ENCODE assay signal across 8 cellular contexts in genomic region chr12:67068204-67068731, GRCh38.
A peak's percentile ranks its signal among the peaks of the same experiment; 100 is the strongest.
DNase-seq lines count a peak whose midpoint lies in the region; ATAC-seq and TF ChIP-seq lines count a peak whose summit lies in the region.

No MANE protein-coding gene starts in this region.

- H2AFZ ChIP-seq in hepatocyte = peak overlapping the region; percentile 97
- H2AFZ ChIP-seq in smooth muscle cell (ENCODE audit: low read depth) = peak overlapping the region; percentile 91

- no peak for TF ChIP-seq CTCF in AG09309 (IDR thresholded peaks at IDR 0.05; ENCODE audit: control insufficient read depth, insufficient read depth, low read depth, low read length, missing control alignments)
- peak; percentile 24 for TF ChIP-seq CTCF in hepatocyte (IDR thresholded peaks at IDR 0.05; ENCODE audit: poor library complexity)
- TF ChIP-seq CTCF in smooth muscle cell (IDR thresholded peaks at IDR 0.05; ENCODE audit: borderline replicate concordance, insufficient read depth, poor library complexity, severe bottlenecking) = no peak

- H3K4me3 Mint-ChIP-seq in activated T-cell treated with anti-CD3 and anti-CD28 coated beads, Interleukin-2, amount 50 U/mL, for 24 hours = peak overlapping the region; percentile 77

- no peaks in the 10 kb centered on the region for H3K9me2 ChIP-seq in hepatocyte (replicated peaks; ENCODE audit: insufficient read depth)

- ATAC-seq in GM21423 (IDR thresholded peaks at IDR 0.05; ENCODE audit: unreplicated experiment) = no peak

- H3K36me3 Mint-ChIP-seq in activated T-cell treated with anti-CD3 and anti-CD28 coated beads, Interleukin-2, amount 50 U/mL, for 24 hours (ENCODE audit: low read depth) = no peaks in the 10 kb centered on the region

- peaks cover 6% of the 10 kb centered on the region for H3F3A ChIP-seq in smooth muscle cell (ENCODE audit: low read depth)

- H3K4me1 Mint-ChIP-seq in activated T-cell treated with anti-CD3 and anti-CD28 coated beads, Interleukin-2, amount 50 U/mL, for 24 hours (ENCODE audit: low read depth) = peaks cover 21% of the 10 kb centered on the region

- peaks cover 3% of the 10 kb centered on the region for H3K27me3 ChIP-seq in hepatocyte
- H3K27me3 ChIP-seq in smooth muscle cell (ENCODE audit: low read depth) = peaks cover 32% of the 10 kb centered on the region

- peaks cover 13% of the 10 kb centered on the region for H3K4me1 ChIP-seq in hepatocyte (ENCODE audit: insufficient read depth)
- peaks cover 24% of the 10 kb centered on the region for H3K4me1 ChIP-seq in smooth muscle cell (ENCODE audit: low read depth)

- peak overlapping the region; percentile 42; the same call in 1 of the 2 replicates for H3K4me3 ChIP-seq in AG09309 (ENCODE audit: control insufficient read depth, low read depth, low read length)
- H3K4me3 ChIP-seq in hepatocyte = peak overlapping the region; percentile 51
- H3K4me3 ChIP-seq in smooth muscle cell = peak overlapping the region; percentile 88

- peak overlapping the region; percentile 44 for H3K27ac Mint-ChIP-seq in activated T-cell treated with anti-CD3 and anti-CD28 coated beads, Interleukin-2, amount 50 U/mL, for 24 hours

- CTCF ChIA-PET in HEK293T (lab: Yijun Ruan, JAX) = interaction anchor here (0.5 to 1.4 kb wide), 2 partner anchors 8 to 400 kb away, joined by 3 read pairs; no protein-coding TSS in a partner anchor

- H3K27ac ChIP-seq in hepatocyte (peak overlapping the region; percentile 80), smooth muscle cell (ENCODE audit: low read depth) (no peak overlapping the region)

- no peaks in the 10 kb centered on the region for H3K36me3 ChIP-seq in hepatocyte (replicated peaks; ENCODE audit: insufficient read depth, low read depth)
- no peaks in the 10 kb centered on the region for H3K36me3 ChIP-seq in smooth muscle cell (ENCODE audit: low read depth)

- 7% methylated on average over 17 of the region's 20 CpGs for WGBS in hepatocyte (ENCODE audit: low lambda C conversion rate, missing lambda C conversion rate)
- WGBS in smooth muscle cell (ENCODE audit: low lambda C conversion rate) = 2% methylated on average over 15 of the region's 20 CpGs

- peak overlapping the region; percentile 95 for H3K4me2 ChIP-seq in hepatocyte
- peak overlapping the region; percentile 96 for H3K4me2 ChIP-seq in smooth muscle cell

- no peaks in the 10 kb centered on the region for H3K9me3 ChIP-seq in hepatocyte (ENCODE audit: low read depth)
- H3K9me3 ChIP-seq in smooth muscle cell (replicated peaks; ENCODE audit: low read depth) = no peaks in the 10 kb centered on the region

- peaks cover 34% of the 10 kb centered on the region for H3K79me2 ChIP-seq in hepatocyte
- H3K79me2 ChIP-seq in smooth muscle cell (ENCODE audit: low read depth) = peaks cover 17% of the 10 kb centered on the region

- no peaks in the 10 kb centered on the region for H3K9me3 Mint-ChIP-seq in activated T-cell treated with anti-CD3 and anti-CD28 coated beads, Interleukin-2, amount 50 U/mL, for 24 hours

- H4K20me1 ChIP-seq in hepatocyte (ENCODE audit: insufficient read depth, poor library complexity, severe bottlenecking) (peaks cover 5% of the 10 kb centered on the region), smooth muscle cell (ENCODE audit: low read depth) (peaks cover 6% of the 10 kb centered on the region)

- DNase-seq in AG09309 (ENCODE audit: low read depth) = no peak
- peak; percentile 24 for DNase-seq in HEK293T (ENCODE audit: extremely low spot score)
- DNase-seq in activated T-cell treated with anti-CD3 and anti-CD28 coated beads, Interleukin-2, amount 50 U/mL, for 24 hours = peak; percentile 43
- DNase-seq in hepatocyte (ENCODE audit: low spot score) = peak; percentile 44
- DNase-seq in smooth muscle cell (lab: John Stamatoyannopoulos, UW; ENCODE audit: unreplicated experiment) = no peak
- no peak for DNase-seq in HuH-7.5 (ENCODE audit: low spot score)
- DNase-seq in occipital lobe (lab: John Stamatoyannopoulos, UW) = no peak

- H3K27me3 Mint-ChIP-seq in activated T-cell treated with anti-CD3 and anti-CD28 coated beads, Interleukin-2, amount 50 U/mL, for 24 hours = peaks cover 63% of the 10 kb centered on the region

- POLR2A ChIA-PET in HEK293T (lab: Yijun Ruan, JAX) = no interaction called here

- H3K9ac ChIP-seq in smooth muscle cell (ENCODE audit: low read depth) = no peak overlapping the region

TF ChIP-seq in HEK293T, 16 proteins besides CTCF, POLR2A, EP300 and RAD21:
- TF ChIP-seq L3MBTL2 (conservative IDR thresholded peaks at IDR 0.05) = no peak
- TF ChIP-seq, protein P1, sequence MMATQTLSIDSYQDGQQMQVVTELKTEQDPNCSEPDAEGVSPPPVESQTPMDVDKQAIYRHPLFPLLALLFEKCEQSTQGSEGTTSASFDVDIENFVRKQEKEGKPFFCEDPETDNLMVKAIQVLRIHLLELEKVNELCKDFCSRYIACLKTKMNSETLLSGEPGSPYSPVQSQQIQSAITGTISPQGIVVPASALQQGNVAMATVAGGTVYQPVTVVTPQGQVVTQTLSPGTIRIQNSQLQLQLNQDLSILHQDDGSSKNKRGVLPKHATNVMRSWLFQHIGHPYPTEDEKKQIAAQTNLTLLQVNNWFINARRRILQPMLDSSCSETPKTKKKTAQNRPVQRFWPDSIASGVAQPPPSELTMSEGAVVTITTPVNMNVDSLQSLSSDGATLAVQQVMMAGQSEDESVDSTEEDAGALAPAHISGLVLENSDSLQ (IDR thresholded peaks at IDR 0.05) = peak; percentile 64
- no peak for TF ChIP-seq FOXM1 (IDR thresholded peaks at IDR 0.05; ENCODE audit: borderline replicate concordance)
- no peak for TF ChIP-seq SUZ12 (IDR thresholded peaks at IDR 0.05)
TF ChIP-seq in HEK293T: peak in this region for 1.

Comparison
In these comparisons a context has a peak if more than half of its experiments do, and no peak if none do; other contexts are left out.
1. DNase-seq: peak in HEK293T (single experiment), activated T-cell treated with anti-CD3 and anti-CD28 coated beads, Interleukin-2, amount 50 U/mL, for 24 hours (single experiment) and hepatocyte (single experiment); none in AG09309 (single experiment), smooth muscle cell (single experiment), HuH-7.5 (single experiment) and occipital lobe (single experiment).
2. Peak in every context shown above with its lines, with median percentiles within 50 percentile points of each other: H3K4me3 ChIP-seq.